Comparison of ENCODE assay signal across 1 cellular context in the genomic region with DNA sequence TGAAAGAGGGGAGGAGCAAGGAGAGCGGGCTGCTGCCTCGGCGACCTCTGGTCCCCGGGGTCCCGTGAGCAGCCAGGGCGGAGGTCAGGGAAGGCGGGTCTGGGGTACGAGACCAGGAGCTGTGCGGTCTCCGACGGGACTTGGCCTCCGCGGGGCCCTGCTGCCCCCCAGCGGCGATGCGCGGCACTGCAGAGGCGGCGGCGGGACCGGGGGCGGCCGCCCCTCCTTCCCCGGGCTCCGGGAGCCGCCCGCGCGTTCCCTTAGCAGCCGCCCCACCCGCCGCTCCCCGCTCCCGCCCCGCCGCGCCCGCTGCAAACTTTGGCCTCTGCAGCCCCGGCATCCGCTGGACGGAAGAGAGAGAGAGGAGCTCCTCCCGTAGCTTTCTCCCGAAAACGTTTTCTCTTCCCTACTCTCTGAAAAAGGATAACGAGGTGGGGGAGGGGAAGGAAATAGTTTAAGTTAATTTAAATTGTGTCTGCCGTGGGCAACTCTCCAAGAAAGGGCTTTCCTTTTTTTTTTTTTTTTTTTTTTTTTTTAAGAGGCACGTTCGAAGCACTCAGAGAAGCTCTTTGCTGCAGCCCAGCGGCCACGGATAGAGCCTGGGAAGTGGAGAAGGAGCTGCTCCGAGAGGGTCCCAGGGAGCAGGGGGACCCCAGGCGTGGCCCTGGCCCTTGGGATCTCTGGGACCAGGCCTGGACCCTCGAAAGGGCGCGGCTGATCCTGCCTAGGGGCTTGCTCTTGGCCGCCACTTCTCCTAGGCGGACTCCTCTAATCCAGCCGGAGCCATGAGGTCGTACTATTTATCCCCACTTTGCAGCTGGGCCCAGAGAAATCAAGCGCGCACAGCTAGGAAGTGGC.
TF ChIP-seq lines count a peak whose summit lies in the region.

No MANE protein-coding gene starts in this region.

TF ChIP-seq in GM12878, 131 proteins besides CTCF, POLR2A, EP300 and RAD21 (continued from another document):
- TF ChIP-seq, protein P1, sequence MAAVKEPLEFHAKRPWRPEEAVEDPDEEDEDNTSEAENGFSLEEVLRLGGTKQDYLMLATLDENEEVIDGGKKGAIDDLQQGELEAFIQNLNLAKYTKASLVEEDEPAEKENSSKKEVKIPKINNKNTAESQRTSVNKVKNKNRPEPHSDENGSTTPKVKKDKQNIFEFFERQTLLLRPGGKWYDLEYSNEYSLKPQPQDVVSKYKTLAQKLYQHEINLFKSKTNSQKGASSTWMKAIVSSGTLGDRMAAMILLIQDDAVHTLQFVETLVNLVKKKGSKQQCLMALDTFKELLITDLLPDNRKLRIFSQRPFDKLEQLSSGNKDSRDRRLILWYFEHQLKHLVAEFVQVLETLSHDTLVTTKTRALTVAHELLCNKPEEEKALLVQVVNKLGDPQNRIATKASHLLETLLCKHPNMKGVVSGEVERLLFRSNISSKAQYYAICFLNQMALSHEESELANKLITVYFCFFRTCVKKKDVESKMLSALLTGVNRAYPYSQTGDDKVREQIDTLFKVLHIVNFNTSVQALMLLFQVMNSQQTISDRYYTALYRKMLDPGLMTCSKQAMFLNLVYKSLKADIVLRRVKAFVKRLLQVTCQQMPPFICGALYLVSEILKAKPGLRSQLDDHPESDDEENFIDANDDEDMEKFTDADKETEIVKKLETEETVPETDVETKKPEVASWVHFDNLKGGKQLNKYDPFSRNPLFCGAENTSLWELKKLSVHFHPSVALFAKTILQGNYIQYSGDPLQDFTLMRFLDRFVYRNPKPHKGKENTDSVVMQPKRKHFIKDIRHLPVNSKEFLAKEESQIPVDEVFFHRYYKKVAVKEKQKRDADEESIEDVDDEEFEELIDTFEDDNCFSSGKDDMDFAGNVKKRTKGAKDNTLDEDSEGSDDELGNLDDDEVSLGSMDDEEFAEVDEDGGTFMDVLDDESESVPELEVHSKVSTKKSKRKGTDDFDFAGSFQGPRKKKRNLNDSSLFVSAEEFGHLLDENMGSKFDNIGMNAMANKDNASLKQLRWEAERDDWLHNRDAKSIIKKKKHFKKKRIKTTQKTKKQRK (IDR thresholded peaks at IDR 0.05; ENCODE audit: low read depth, low read length): no peak
- TF ChIP-seq IKZF1 (conservative IDR thresholded peaks at IDR 0.05) (no peak; the same call in 1 of the 2 replicates), BHLHE40 (IDR thresholded peaks at IDR 0.05; ENCODE audit: borderline replicate concordance in 1 of 2, low read depth in 2 of 2, low read length in 1 of 2) (peak in 1 of 2 experiments; percentile 47; a peak in 2 of 4 replicates), ETV6 (conservative IDR thresholded peaks at IDR 0.05 in 1 of 2, IDR thresholded peaks at IDR 0.05 in 1 of 2; ENCODE audit: borderline replicate concordance in 1 of 2, low read depth in 1 of 2) (no peak), ZNF274 (IDR thresholded peaks at IDR 0.05; ENCODE audit: insufficient read depth, insufficient read length) (no peak), LARP7 (IDR thresholded peaks at IDR 0.05) (0 out of 2 replicates have a peak, but pooled peaks have one; percentile 30), CHD1 (IDR thresholded peaks at IDR 0.05; ENCODE audit: low read depth, low read length) (no peak), SMC3 (IDR thresholded peaks at IDR 0.05; ENCODE audit: borderline replicate concordance, low read length) (peak; percentile 59), SREBF2 (IDR thresholded peaks at IDR 0.05; ENCODE audit: low read length) (no peak), ZNF24 (IDR thresholded peaks at IDR 0.05) (peak; percentile 83), ZNF622 (IDR thresholded peaks at IDR 0.05) (no peak), EGR1 (IDR thresholded peaks at IDR 0.05; ENCODE audit: borderline replicate concordance in 1 of 2, low read depth in 2 of 2, low read length in 2 of 2) (peak in 1 of 2 experiments; percentile 82; a peak in 2 of 3 replicates), RCOR1 (conservative IDR thresholded peaks at IDR 0.05; ENCODE audit: low read depth, low read length) (no peak), EZH2 (IDR thresholded peaks at IDR 0.05; ENCODE audit: borderline replicate concordance, control insufficient read depth, low read depth, low read length) (no peak), YY1 (IDR thresholded peaks at IDR 0.05; ENCODE audit: low read depth, low read length) (0 out of 2 replicates have a peak, but pooled peaks have one; percentile 32), SMAD5 (IDR thresholded peaks at IDR 0.05; ENCODE audit: low read depth) (no peak), ASH2L (IDR thresholded peaks at IDR 0.05; ENCODE audit: borderline replicate concordance, low read depth) (no peak), ZZZ3 (IDR thresholded peaks at IDR 0.05; ENCODE audit: control insufficient read depth, insufficient read length, low read depth) (no peak)
